Comparison of ENCODE assay signal across 1 cellular context in genomic region chr1:32876341-32877210, GRCh38.
A peak's percentile ranks its signal among the peaks of the same experiment; 100 is the strongest.
TF ChIP-seq lines count a peak whose summit lies in the region.

No MANE protein-coding gene starts in this region.

TF ChIP-seq in HEK293, 187 proteins besides CTCF, POLR2A, EP300 and RAD21 (continued from another document):
- TF ChIP-seq ZBTB10 (tag by site-specific recombination; IDR thresholded peaks at IDR 0.05) (0 out of 2 replicates have a peak, but pooled peaks have one; percentile 22), ZNF654 (tag by site-specific recombination; IDR thresholded peaks at IDR 0.05; ENCODE audit: low read depth) (peak; percentile 44; the same call in 1 of the 2 replicates), ZNF391 (tag by site-specific recombination; IDR thresholded peaks at IDR 0.05; ENCODE audit: borderline replicate concordance, low read depth) (no peak), ZNF335 (tag by site-specific recombination; conservative IDR thresholded peaks at IDR 0.05) (peak; percentile 45; the same call in 1 of the 2 replicates), ZNF626 (tag by site-specific recombination; IDR thresholded peaks at IDR 0.05) (no peak), ZNF341 (tag by site-specific recombination; IDR thresholded peaks at IDR 0.05; ENCODE audit: low read depth) (0 out of 2 replicates have a peak, but pooled peaks have one; percentile 38), BCL11A (tag by site-specific recombination; IDR thresholded peaks at IDR 0.05; ENCODE audit: low read depth) (no peak), ZNF19 (tag by site-specific recombination; IDR thresholded peaks at IDR 0.05; ENCODE audit: low read depth) (no peak), ZNF2 (tag by site-specific recombination; IDR thresholded peaks at IDR 0.05) (peak; percentile 74), ZIC2 (tag by site-specific recombination; IDR thresholded peaks at IDR 0.05) (peak; percentile 52), ZNF660 (tag by site-specific recombination; IDR thresholded peaks at IDR 0.05) (peak; percentile 63; the same call in 1 of the 2 replicates), TRIM28 (IDR thresholded peaks at IDR 0.05; ENCODE audit: borderline replicate concordance, low read length) (no peak), ZNF140 (tag by site-specific recombination; IDR thresholded peaks at IDR 0.05) (no peak), SP7 (tag by site-specific recombination; IDR thresholded peaks at IDR 0.05) (peak; percentile 34; the same call in 1 of the 2 replicates), ZNF692 (tag by site-specific recombination; IDR thresholded peaks at IDR 0.05) (peak; percentile 53; the same call in 1 of the 2 replicates), ZNF239 (tag by site-specific recombination; IDR thresholded peaks at IDR 0.05) (no peak), GLIS1 (tag by site-specific recombination; IDR thresholded peaks at IDR 0.05) (peak; percentile 83), ZNF280D (tag by site-specific recombination; IDR thresholded peaks at IDR 0.05) (no peak), ZBTB26 (tag by site-specific recombination; optimal IDR thresholded peaks at IDR 0.05) (no peak), ZSCAN16 (tag by site-specific recombination; IDR thresholded peaks at IDR 0.05) (no peak), GLIS2 (tag by site-specific recombination; IDR thresholded peaks at IDR 0.05) (peak; percentile 83), PATZ1 (tag by site-specific recombination; IDR thresholded peaks at IDR 0.05) (peak; percentile 70), ZNF530 (tag by site-specific recombination; IDR thresholded peaks at IDR 0.05; ENCODE audit: low read depth) (no peak), ZNF24 (tag by site-specific recombination; IDR thresholded peaks at IDR 0.05) (no peak), ZNF792 (tag by site-specific recombination; IDR thresholded peaks at IDR 0.05) (no peak), HIC1 (tag by site-specific recombination; IDR thresholded peaks at IDR 0.05) (peak; percentile 55), ZNF501 (tag by site-specific recombination; IDR thresholded peaks at IDR 0.05) (0 out of 2 replicates have a peak, but pooled peaks have one; percentile 22)
